In the genomic region with DNA sequence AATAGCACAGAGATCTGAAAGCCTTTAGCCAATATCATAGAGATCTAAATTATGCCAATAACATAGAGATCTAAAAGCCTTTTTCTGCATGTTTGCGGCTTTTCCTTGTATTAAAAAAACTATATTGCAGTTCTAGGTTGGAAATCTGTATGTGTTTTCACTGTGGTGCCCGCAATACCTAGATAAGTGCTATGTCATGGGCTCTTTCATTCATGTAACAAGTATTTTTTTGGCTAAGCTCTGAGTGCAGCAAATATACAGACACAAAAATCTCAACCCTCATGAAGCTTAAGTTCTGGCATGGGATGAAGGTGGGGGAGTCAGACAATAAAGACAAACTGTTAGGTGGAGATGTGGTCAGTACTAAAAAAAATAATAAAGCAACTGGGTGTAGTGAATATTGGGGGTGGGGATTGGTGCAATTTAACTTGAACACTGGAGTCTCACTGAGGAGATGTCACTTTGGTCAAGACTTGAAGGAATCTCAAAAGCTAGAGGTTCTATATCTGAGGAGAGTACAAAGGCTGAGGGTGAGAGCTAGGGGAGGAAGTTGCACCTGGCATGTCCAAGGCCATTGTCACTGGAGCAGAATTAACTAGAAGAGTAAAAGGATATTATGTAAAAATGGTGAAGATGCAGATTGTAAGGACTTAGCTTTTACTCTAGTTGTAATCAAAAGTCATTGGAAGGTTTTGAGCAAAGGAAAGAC, we compare ENCODE assay signal across 9 cellular contexts. TPM values are rescaled to one million over a fixed set of nuclear protein-coding genes. Genes with fewer than 3 reads are reported as not detected.
A peak's percentile ranks its signal among the peaks of the same experiment; 100 is the strongest.
DNase-seq lines count a peak whose midpoint lies in the region; ATAC-seq, FAIRE-seq and TF ChIP-seq lines count a peak whose summit lies in the region.
"Had no signal": no experiment of that assay in that cellular context is flagged by ENCODE, and none has a peak within 500 bp of the region (broad histone marks: within the 10 kb centered on the region; RNA-seq: fewer than 3 reads in every experiment).

No MANE protein-coding gene starts in this region.

- H3K4me3 ChIP-seq in HepG2 (replicated peaks in 1 of 3; ENCODE audit: insufficient read depth in 1 of 3, low read depth in 2 of 3, low read length in 3 of 3) (peak overlapping the region; percentile 77 to 98 (median 91)), right lobe of liver (peak overlapping the region in 1 of 3 donors; percentile 62), iPS-18a (ENCODE audit: low read length) (peak overlapping the region; percentile 98), aorta (ENCODE audit: low read length in 2 of 2) (no peak overlapping the region)

- ATAC-seq in HepG2 (no peak), right lobe of liver (no peak), SK-N-SH treated with all-trans-retinoic acid at 6 μM for 48 hours (peak; percentile 14; the same call in 2 of the 3 replicates), aorta (ENCODE audit: low FRiP score) (no peak), GM18520 (IDR thresholded peaks at IDR 0.05; ENCODE audit: unreplicated experiment) (no peak)

- H3K9ac ChIP-seq in HepG2 (ENCODE audit: insufficient read depth, low read depth, low read length) (peak overlapping the region; percentile 83), iPS-18a (ENCODE audit: low read length) (peak overlapping the region; percentile 94)

- in situ Hi-C loops in HepG2 (cut with HindIII; ENCODE audit: extremely low pct_ligation_motif_present, low pct_unique_long_range_greater_than_20kb), result loop anchor here (10.0 kb wide), 1 partner anchor 117 kb away; no protein-coding TSS in a partner anchor

- no peak overlapping the region for H2AFZ ChIP-seq in HepG2 (ENCODE audit: low read length)

- H4K20me1 ChIP-seq in HepG2 (ENCODE audit: insufficient read depth, low read length), result no peaks in the 10 kb centered on the region

- H3K4me2 ChIP-seq in HepG2 (ENCODE audit: low read depth, low read length), result peak overlapping the region; percentile 83

- TF ChIP-seq RAD21 in HepG2 (CRISPR knock-in tag; IDR thresholded peaks at IDR 0.05), result no peak

- WGBS in HepG2 (ENCODE audit: low lambda C conversion rate), result 2% methylated on average over 2 of the region's 2 CpGs
- WGBS in right lobe of liver (ENCODE audit: insufficient coverage, low coverage, low lambda C conversion rate, missing lambda C conversion rate), result 35% methylated on average over 2 of the region's 2 CpGs
- 7 to 10% methylated on average over 2 of the region's 2 CpGs for WGBS in aorta, 2 donors

- peaks cover 3 to 21% of the 10 kb centered on the region in 2 experiments; a peak in 4 of 5 replicates for H3K36me3 ChIP-seq in HepG2 (replicated peaks in 1 of 2; ENCODE audit: control insufficient read depth in 1 of 2, insufficient read depth in 2 of 2, low read length in 2 of 2)
- no peaks in the 10 kb centered on the region for H3K36me3 ChIP-seq in right lobe of liver
- peaks cover 35% of the 10 kb centered on the region for H3K36me3 ChIP-seq in iPS-18a (ENCODE audit: control insufficient read depth, low read depth, low read length)
- H3K36me3 ChIP-seq in aorta (ENCODE audit: control insufficient read depth in 1 of 2, insufficient read depth in 2 of 2, low read length in 1 of 2), result no peaks in the 10 kb centered on the region

- CTCF ChIA-PET in HepG2 (lab: Yijun Ruan, JAX; ENCODE audit: low intra/inter-chr PET ratio, low total read pairs), result no interaction called here

- no peak for FAIRE-seq in HepG2 (lab: Jason Lieb, UNC)

- H3K79me2 ChIP-seq in HepG2 (ENCODE audit: insufficient read depth, low read length), result peaks cover 45% of the 10 kb centered on the region

- H3K4me1 ChIP-seq in HepG2 (ENCODE audit: insufficient read depth, low read length) (peaks cover 58% of the 10 kb centered on the region), right lobe of liver (peaks cover 0 to 6% (median 0%) of the 10 kb centered on the region in 4 donors), iPS-18a (ENCODE audit: control insufficient read depth, low read depth, low read length) (peaks cover 23% of the 10 kb centered on the region), aorta (ENCODE audit: control insufficient read depth in 1 of 2, insufficient read depth in 2 of 2, low read length in 2 of 2) (no peaks in the 10 kb centered on the region)

- intact Hi-C loops in HepG2 (cut with micrococcal nuclease; ENCODE audit: unreplicated experiment) (loop anchor here (2.0 to 5.0 kb wide), 3 partner anchors 53 to 115 kb away; a partner anchor contains a TSS), right lobe of liver (cut with DNase I) (no loop called here), aorta (cut with DNase I) (loop anchor here (2.0 to 5.0 kb wide), 3 partner anchors 53 to 115 kb away; a partner anchor contains a TSS)

- no peak for TF ChIP-seq CTCF in HepG2 (CRISPR knock-in tag; IDR thresholded peaks at IDR 0.05)
- TF ChIP-seq CTCF in right lobe of liver (IDR thresholded peaks at IDR 0.05), result no peak

- DNase-seq in HepG2 (ENCODE audit: low spot score) (no peak), right lobe of liver (no peak), aorta (no peak), SIG-M5 (lab: John Stamatoyannopoulos, UW) (no peak)
- no peak for DNase-seq in activated effector memory CD4-positive, alpha-beta T cell treated with Interleukin-2 at 50 U/mL for 16 hours
- DNase-seq: NCI-H1930 had no signal

- BruUV-seq in HepG2 (replicated peaks; lab: Mats Ljungman, UMichigan), result no TSS peak

- POLR2A ChIA-PET in HepG2 (lab: Yijun Ruan, JAX), result interaction anchor here (1.0 to 4.0 kb wide), 4 partner anchors 54 to 161 kb away, joined by 3 to 25 read pairs (median 6); a partner anchor contains a TSS

- H3K27ac ChIP-seq in HepG2 (ENCODE audit: extremely low read length, insufficient read depth, low read length), result peak overlapping the region; percentile 74
- no peak overlapping the region for H3K27ac ChIP-seq in right lobe of liver
- peak overlapping the region; percentile 81 for H3K27ac ChIP-seq in iPS-18a (ENCODE audit: low read length)
- no peak overlapping the region for H3K27ac ChIP-seq in aorta (ENCODE audit: low read depth in 1 of 2, low read length in 2 of 2)

- TF ChIP-seq POLR2A in HepG2 (IDR thresholded peaks at IDR 0.05; ENCODE audit: insufficient read depth in 1 of 2, low read depth in 2 of 2, low read length in 2 of 2) (no peak), right lobe of liver (IDR thresholded peaks at IDR 0.05) (no peak)

- H3K9me3 ChIP-seq in HepG2 (ENCODE audit: low read length) (no peaks in the 10 kb centered on the region), right lobe of liver (no peaks in the 10 kb centered on the region), iPS-18a (ENCODE audit: control insufficient read depth, low read depth, low read length) (no peaks in the 10 kb centered on the region), aorta (ENCODE audit: control insufficient read depth, low read length) (no peaks in the 10 kb centered on the region)

- TF ChIP-seq EP300 in HepG2 (IDR thresholded peaks at IDR 0.05; ENCODE audit: low read depth in 2 of 2, low read length in 2 of 2) (no peak), HepG2 (CRISPR knock-in tag; IDR thresholded peaks at IDR 0.05; ENCODE audit: borderline replicate concordance) (no peak)

- H3K27me3 ChIP-seq in HepG2 (ENCODE audit: control insufficient read depth in 1 of 2, insufficient read depth in 2 of 2, low read length in 2 of 2) (no peaks in the 10 kb centered on the region; a peak in 1 of 5 replicates), right lobe of liver (no peaks in the 10 kb centered on the region), iPS-18a (ENCODE audit: control insufficient read depth, insufficient read depth, low read length) (no peaks in the 10 kb centered on the region), aorta (ENCODE audit: control insufficient read depth in 1 of 2, insufficient read depth in 2 of 2, low read length in 1 of 2) (no peaks in the 10 kb centered on the region)

RNA-seq across cellular contexts. Expression of a gene that starts 1.0 kb away (rescaled TPM):
- total RNA-seq in HepG2 (2016; rRNA removed; fragmentation: Illumina TruSeq; extraction: Trizol) (63.5 and 71.9 TPM in 2 replicates), right lobe of liver (1 to 10 TPM in 3 of 6 experiments, under 1 TPM in 2, not detected in 1; 0.39 to 1.7 (median 1.2) TPM), aorta (1 to 10 TPM in 1 of 2 donors, under 1 TPM in 1; 0.84 to 5.0 TPM)
- total RNA-seq in HepG2 (2016; cell fraction: cytosol; rRNA removed; fragmentation: Illumina TruSeq; extraction: Trizol; ENCODE audit: low read depth), result 14.9 and 17.0 TPM in 2 replicates
- 60.4 and 74.3 TPM in 2 replicates for total RNA-seq in HepG2 (2016; cell fraction: insoluble cytoplasmic fraction; rRNA removed; fragmentation: Illumina TruSeq; extraction: Trizol)
- 19.2 and 19.9 TPM in 2 replicates for total RNA-seq in HepG2 (2016; cell fraction: membrane; rRNA removed; fragmentation: Illumina TruSeq; extraction: Trizol)
- 68.9 and 70.1 TPM in 2 replicates for total RNA-seq in HepG2 (2016; cell fraction: nucleus; rRNA removed; fragmentation: Illumina TruSeq; extraction: Trizol)
- polyA plus RNA-seq in HepG2 (2011; rRNA removed) (16.0 and 26.2 TPM in 2 replicates), aorta (1 to 10 TPM in 1 of 2 donors, under 1 TPM in 1; 0.51 to 3.0 TPM)
- 6.4 and 7.2 TPM in 2 replicates for polyA plus RNA-seq in HepG2 (2011; cell fraction: cytosol; rRNA removed)
- polyA plus RNA-seq in HepG2 (2011; cell fraction: nucleus; rRNA removed), result 24.4 and 31.6 TPM in 2 replicates
- polyA plus RNA-seq in HepG2 (2012), result 11.0 and 22.9 TPM in 2 replicates
- 2.0 and 2.3 TPM in 2 replicates for polyA plus RNA-seq in HepG2 (2016; cell fraction: cytosol; fragmentation: Illumina TruSeq; extraction: Trizol; ENCODE audit: low read depth)
- 56.3 and 61.0 TPM in 2 replicates for polyA plus RNA-seq in HepG2 (2016; cell fraction: insoluble cytoplasmic fraction; fragmentation: Illumina TruSeq; extraction: Trizol; ENCODE audit: low read depth)
- 4.9 and 5.6 TPM in 2 replicates for polyA plus RNA-seq in HepG2 (2016; cell fraction: membrane; fragmentation: Illumina TruSeq; extraction: Trizol; ENCODE audit: low read depth)
- polyA plus RNA-seq in HepG2 (2016; cell fraction: nucleus; fragmentation: Illumina TruSeq; extraction: Trizol; ENCODE audit: insufficient read depth, low read depth), result 94.8 and 96.7 TPM in 2 replicates
- 11.0 and 45.9 TPM in 2 replicates for polyA minus RNA-seq in HepG2 (2011; rRNA and poly(A)+ RNA removed; ENCODE audit: low replicate concordance)
- polyA minus RNA-seq in HepG2 (2011; cell fraction: cytosol; rRNA and poly(A)+ RNA removed), result 9.9 and 10.4 TPM in 2 replicates
- 50.4 and 68.2 TPM in 2 replicates for polyA minus RNA-seq in HepG2 (2011; cell fraction: nucleus; rRNA and poly(A)+ RNA removed)

RNA-seq across cellular contexts. Expression of a gene that starts 53.2 kb away (rescaled TPM):
- 5.4 and 8.7 TPM in 2 replicates for total RNA-seq in HepG2 (2016; rRNA removed; fragmentation: Illumina TruSeq; extraction: Trizol)
- total RNA-seq in HepG2 (2016; cell fraction: cytosol; rRNA removed; fragmentation: Illumina TruSeq; extraction: Trizol; ENCODE audit: low read depth), result 0.88 and 1.0 TPM in 2 replicates
- 5.1 and 9.6 TPM in 2 replicates for total RNA-seq in HepG2 (2016; cell fraction: insoluble cytoplasmic fraction; rRNA removed; fragmentation: Illumina TruSeq; extraction: Trizol)
- 2.8 and 3.2 TPM in 2 replicates for total RNA-seq in HepG2 (2016; cell fraction: membrane; rRNA removed; fragmentation: Illumina TruSeq; extraction: Trizol)
- 11.8 and 14.8 TPM in 2 replicates for total RNA-seq in HepG2 (2016; cell fraction: nucleus; rRNA removed; fragmentation: Illumina TruSeq; extraction: Trizol)
- 15.9 and 32.7 TPM in 2 replicates for polyA plus RNA-seq in HepG2 (2011; rRNA removed)
- polyA plus RNA-seq in HepG2 (2011; cell fraction: cytosol; rRNA removed), result 12.2 and 20.6 TPM in 2 replicates
- polyA plus RNA-seq in HepG2 (2011; cell fraction: nucleus; rRNA removed), result 28.3 and 48.7 TPM in 2 replicates
- polyA plus RNA-seq in HepG2 (2012), result 14.9 and 27.8 TPM in 2 replicates
- polyA plus RNA-seq in HepG2 (2016; cell fraction: cytosol; fragmentation: Illumina TruSeq; extraction: Trizol; ENCODE audit: low read depth), result 0.38 and 0.44 TPM in 2 replicates
- 4.3 and 4.9 TPM in 2 replicates for polyA plus RNA-seq in HepG2 (2016; cell fraction: insoluble cytoplasmic fraction; fragmentation: Illumina TruSeq; extraction: Trizol; ENCODE audit: low read depth)
- 0.95 and 1.0 TPM in 2 replicates for polyA plus RNA-seq in HepG2 (2016; cell fraction: membrane; fragmentation: Illumina TruSeq; extraction: Trizol; ENCODE audit: low read depth)
- 13.0 and 15.3 TPM in 2 replicates for polyA plus RNA-seq in HepG2 (2016; cell fraction: nucleus; fragmentation: Illumina TruSeq; extraction: Trizol; ENCODE audit: insufficient read depth, low read depth)
- 3.0 and 44.4 TPM in 2 replicates for polyA minus RNA-seq in HepG2 (2011; rRNA and poly(A)+ RNA removed; ENCODE audit: low replicate concordance)
- 11.2 and 23.6 TPM in 2 replicates for polyA minus RNA-seq in HepG2 (2011; cell fraction: cytosol; rRNA and poly(A)+ RNA removed)
- 23.4 and 35.4 TPM in 2 replicates for polyA minus RNA-seq in HepG2 (2011; cell fraction: nucleus; rRNA and poly(A)+ RNA removed)
- 1 to 10 TPM; 1.7 to 7.3 (median 3.4) TPM for total RNA-seq in right lobe of liver
- total RNA-seq in aorta, result 10 to 100 TPM in 1 of 2 donors, 1 to 10 TPM in 1; 6.0 to 17.3 TPM
- 1 to 10 TPM; 4.3 to 5.6 TPM for polyA plus RNA-seq in aorta

Comparison
In these comparisons a context has a peak if more than half of its experiments do, and no peak if none do; other contexts are left out.
1. H3K27ac ChIP-seq: peak in HepG2 (single experiment) and iPS-18a (single experiment); none in right lobe of liver (0 of 3) and aorta (0 of 2).
2. intact Hi-C loops: an anchor here in HepG2 (2.0 to 5.0 kb wide) and aorta (2.0 to 5.0 kb wide); none called in right lobe of liver.
3. H3K4me3 ChIP-seq: peak in HepG2 (3 of 3) and iPS-18a (single experiment); none in aorta (0 of 2).